In genomic region chr19:41887711-41888382, GRCh38 we compare ENCODE assay signal across 3 cellular contexts.
TF ChIP-seq lines count a peak whose summit lies in the region.

No MANE protein-coding gene starts in this region.

TF ChIP-seq in GM12891, 5 proteins besides CTCF, POLR2A, EP300 and RAD21:
- no peak for TF ChIP-seq TAF1 (IDR thresholded peaks at IDR 0.05; ENCODE audit: low read depth, low read length)
- TF ChIP-seq POU2F2 (IDR thresholded peaks at IDR 0.05; ENCODE audit: low read depth, low read length), result 0 out of 2 replicates have a peak, but pooled peaks have one; percentile 28
- TF ChIP-seq SPI1 (IDR thresholded peaks at IDR 0.05; ENCODE audit: low read depth, low read length), result no peak
- no peak; the same call in 1 of the 2 replicates for TF ChIP-seq POLR2AphosphoS5 (IDR thresholded peaks at IDR 0.05; ENCODE audit: low read depth, low read length)

TF ChIP-seq in HepG2, 621 proteins besides CTCF, POLR2A, EP300 and RAD21 (continues in another document):
- TF ChIP-seq SOX6 (IDR thresholded peaks at IDR 0.05) (no peak), SOX6 (CRISPR knock-in tag; IDR thresholded peaks at IDR 0.05) (peak; percentile 80), THAP9 (CRISPR knock-in tag; IDR thresholded peaks at IDR 0.05; ENCODE audit: borderline replicate concordance) (0 out of 2 replicates have a peak, but pooled peaks have one; percentile 18), ZNF30 (CRISPR knock-in tag; IDR thresholded peaks at IDR 0.05) (no peak), ZNF7 (CRISPR knock-in tag; IDR thresholded peaks at IDR 0.05) (0 out of 2 replicates have a peak, but pooled peaks have one; percentile 58), AGO2 (optimal IDR thresholded peaks at IDR 0.05; ENCODE audit: low read depth, low read length) (peak; percentile 61), ZNF75D (CRISPR knock-in tag; IDR thresholded peaks at IDR 0.05; ENCODE audit: borderline replicate concordance) (no peak), ZSCAN21 (CRISPR knock-in tag; IDR thresholded peaks at IDR 0.05; ENCODE audit: borderline replicate concordance) (peak; percentile 29; the same call in 1 of the 2 replicates), CREM (IDR thresholded peaks at IDR 0.05) (peak; percentile 55), CREM (CRISPR knock-in tag; IDR thresholded peaks at IDR 0.05) (no peak), KLF11 (CRISPR knock-in tag; IDR thresholded peaks at IDR 0.05) (no peak; the same call in 1 of the 2 replicates), TP53 (CRISPR knock-in tag; conservative IDR thresholded peaks at IDR 0.05) (no peak), RXRA (CRISPR knock-in tag; IDR thresholded peaks at IDR 0.05) (peak; percentile 87), ZNF510 (CRISPR knock-in tag; IDR thresholded peaks at IDR 0.05; ENCODE audit: low read depth) (no peak), ASH2L (IDR thresholded peaks at IDR 0.05; ENCODE audit: insufficient read length, low read depth, low read length) (no peak), CEBPB (IDR thresholded peaks at IDR 0.05; ENCODE audit: borderline replicate concordance, low read depth, low read length) (no peak), ZNF792 (CRISPR knock-in tag; IDR thresholded peaks at IDR 0.05) (peak; percentile 56; the same call in 1 of the 2 replicates), FOXA1 (IDR thresholded peaks at IDR 0.05) (no peak), FOXA1 (CRISPR knock-in tag; IDR thresholded peaks at IDR 0.05) (peak; percentile 97), REXO4 (CRISPR knock-in tag; IDR thresholded peaks at IDR 0.05; ENCODE audit: borderline replicate concordance) (no peak), THYN1 (CRISPR knock-in tag; IDR thresholded peaks at IDR 0.05; ENCODE audit: borderline replicate concordance, low read depth) (no peak), ZC3H4 (CRISPR knock-in tag; IDR thresholded peaks at IDR 0.05; ENCODE audit: borderline replicate concordance) (no peak; the same call in 1 of the 2 replicates), ZFX (CRISPR knock-in tag; IDR thresholded peaks at IDR 0.05; ENCODE audit: low read depth) (peak; percentile 67), ZNF501 (CRISPR knock-in tag; IDR thresholded peaks at IDR 0.05) (peak; percentile 80), ETV5 (CRISPR knock-in tag; IDR thresholded peaks at IDR 0.05; ENCODE audit: borderline replicate concordance) (peak; percentile 78; the same call in 1 of the 2 replicates), PRPF4 (IDR thresholded peaks at IDR 0.05; ENCODE audit: low read depth, low read length, poor library complexity, severe bottlenecking) (peak; percentile 18), ZFYVE20 (CRISPR knock-in tag; IDR thresholded peaks at IDR 0.05; ENCODE audit: borderline replicate concordance, low read depth) (no peak), ATAD3A (CRISPR knock-in tag; IDR thresholded peaks at IDR 0.05) (no peak), ZNF567 (CRISPR knock-in tag; IDR thresholded peaks at IDR 0.05; ENCODE audit: borderline replicate concordance) (no peak), ZNF225 (CRISPR knock-in tag; IDR thresholded peaks at IDR 0.05) (no peak), HHEX (CRISPR knock-in tag; IDR thresholded peaks at IDR 0.05) (no peak)
- TF ChIP-seq, protein P1, sequence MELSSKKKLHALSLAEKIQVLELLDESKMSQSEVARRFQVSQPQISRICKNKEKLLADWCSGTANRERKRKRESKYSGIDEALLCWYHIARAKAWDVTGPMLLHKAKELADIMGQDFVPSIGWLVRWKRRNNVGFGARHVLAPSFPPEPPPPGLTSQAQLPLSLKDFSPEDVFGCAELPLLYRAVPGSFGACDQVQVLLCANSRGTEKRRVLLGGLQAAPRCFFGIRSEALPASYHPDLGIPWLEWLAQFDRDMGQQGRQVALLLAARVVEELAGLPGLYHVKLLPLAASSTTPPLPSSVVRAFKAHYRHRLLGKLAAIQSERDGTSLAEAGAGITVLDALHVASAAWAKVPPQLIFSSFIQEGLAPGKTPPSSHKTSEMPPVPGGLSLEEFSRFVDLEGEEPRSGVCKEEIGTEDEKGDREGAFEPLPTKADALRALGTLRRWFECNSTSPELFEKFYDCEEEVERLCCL (CRISPR knock-in tag; IDR thresholded peaks at IDR 0.05; ENCODE audit: borderline replicate concordance), result no peak
- TF ChIP-seq, protein P2, sequence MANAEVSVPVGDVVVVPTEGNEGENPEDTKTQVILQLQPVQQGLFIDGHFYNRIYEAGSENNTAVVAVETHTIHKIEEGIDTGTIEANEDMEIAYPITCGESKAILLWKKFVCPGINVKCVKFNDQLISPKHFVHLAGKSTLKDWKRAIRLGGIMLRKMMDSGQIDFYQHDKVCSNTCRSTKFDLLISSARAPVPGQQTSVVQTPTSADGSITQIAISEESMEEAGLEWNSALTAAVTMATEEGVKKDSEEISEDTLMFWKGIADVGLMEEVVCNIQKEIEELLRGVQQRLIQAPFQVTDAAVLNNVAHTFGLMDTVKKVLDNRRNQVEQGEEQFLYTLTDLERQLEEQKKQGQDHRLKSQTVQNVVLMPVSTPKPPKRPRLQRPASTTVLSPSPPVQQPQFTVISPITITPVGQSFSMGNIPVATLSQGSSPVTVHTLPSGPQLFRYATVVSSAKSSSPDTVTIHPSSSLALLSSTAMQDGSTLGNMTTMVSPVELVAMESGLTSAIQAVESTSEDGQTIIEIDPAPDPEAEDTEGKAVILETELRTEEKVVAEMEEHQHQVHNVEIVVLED (CRISPR knock-in tag; IDR thresholded peaks at IDR 0.05; ENCODE audit: borderline replicate concordance), result peak; percentile 64; the same call in 1 of the 2 replicates

TF ChIP-seq in HEK293T, 16 proteins besides CTCF, POLR2A, EP300 and RAD21:
- no peak for TF ChIP-seq TARDBP (IDR thresholded peaks at IDR 0.05)
- no peak for TF ChIP-seq FOXA1 (IDR thresholded peaks at IDR 0.05)
- no peak for TF ChIP-seq BHLHE40 (IDR thresholded peaks at IDR 0.05; ENCODE audit: borderline replicate concordance)
- TF ChIP-seq CTBP1 (IDR thresholded peaks at IDR 0.05; ENCODE audit: borderline replicate concordance), result no peak
- TF ChIP-seq HDGF (IDR thresholded peaks at IDR 0.05; ENCODE audit: borderline replicate concordance), result no peak
- TF ChIP-seq FOXK2 (IDR thresholded peaks at IDR 0.05), result no peak
- no peak for TF ChIP-seq L3MBTL2 (conservative IDR thresholded peaks at IDR 0.05)
- no peak for TF ChIP-seq PKNOX1 (IDR thresholded peaks at IDR 0.05)
- TF ChIP-seq FOXM1 (IDR thresholded peaks at IDR 0.05; ENCODE audit: borderline replicate concordance), result no peak
- TF ChIP-seq NFRKB (IDR thresholded peaks at IDR 0.05), result no peak
- no peak for TF ChIP-seq ZNF384 (IDR thresholded peaks at IDR 0.05)
TF ChIP-seq in HEK293T: peak in this region for 0.
